8 cellular contexts compared by ENCODE assay signal in the genomic region with DNA sequence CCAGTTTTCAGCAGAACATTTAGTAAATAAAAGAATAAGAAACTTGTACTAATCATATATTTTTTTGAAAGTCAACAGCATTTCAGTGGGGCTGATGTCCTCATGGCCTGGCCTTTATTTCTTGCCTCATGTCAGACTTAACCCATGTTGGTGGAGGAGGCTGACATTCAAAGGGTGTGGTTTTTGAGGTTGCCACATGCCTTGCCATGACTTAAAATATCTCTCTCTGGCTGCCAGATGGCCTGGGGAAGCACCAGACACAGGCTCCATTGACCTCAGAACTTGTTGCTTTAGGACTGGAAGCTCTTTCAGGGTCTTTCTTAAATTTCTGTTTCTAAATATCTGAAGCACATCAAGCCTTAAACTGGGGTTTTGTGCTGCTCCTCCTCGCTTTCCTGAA. TPM values are rescaled to one million over a fixed set of nuclear protein-coding genes. Genes with fewer than 3 reads are reported as not detected.
A peak's percentile ranks its signal among the peaks of the same experiment; 100 is the strongest.
DNase-seq lines count a peak whose midpoint lies in the region; ATAC-seq and TF ChIP-seq lines count a peak whose summit lies in the region.

No MANE protein-coding gene starts in this region.

- peaks cover 9% of the 10 kb centered on the region for H3K9me3 Mint-ChIP-seq in activated naive CD8-positive, alpha-beta T cell (ENCODE audit: low read depth)
- H3K9me3 Mint-ChIP-seq in stimulated activated effector memory CD8-positive, alpha-beta T cell treated with anti-CD3 and anti-CD28 coated beads, Interleukin-12 subunit alpha, Interleukin-12 subunit beta, amount 100 ng/mL, for 72 hours, result peaks cover 3% of the 10 kb centered on the region
- H3K9me3 Mint-ChIP-seq in nephron progenitor cell, result peaks cover 6% of the 10 kb centered on the region

- H3K27me3 ChIP-seq in stomach, result no peaks in the 10 kb centered on the region
- no peaks in the 10 kb centered on the region for H3K27me3 ChIP-seq in thyroid gland

- H3K27ac ChIP-seq in stomach (no peak overlapping the region), thyroid gland (no peak overlapping the region)

- H3K4me3 Mint-ChIP-seq in activated naive CD8-positive, alpha-beta T cell, result peak overlapping the region; percentile 40
- peak overlapping the region; percentile 14 for H3K4me3 Mint-ChIP-seq in stimulated activated effector memory CD8-positive, alpha-beta T cell treated with anti-CD3 and anti-CD28 coated beads, Interleukin-12 subunit alpha, Interleukin-12 subunit beta, amount 100 ng/mL, for 72 hours
- H3K4me3 Mint-ChIP-seq in nephron progenitor cell, result no peak overlapping the region

- whole genome bisulfite sequencing in stomach, 5 donors, result 88 to 96% (median 93%) methylated on average over 1 of the region's 1 CpG
- 89 to 97% methylated on average over 1 of the region's 1 CpG for WGBS in thyroid gland, 2 donors

- H3K4me3 ChIP-seq in stomach (no peak overlapping the region), thyroid gland (replicated peaks in 1 of 3) (no peak overlapping the region)

- TF ChIP-seq POLR2A in stomach (IDR thresholded peaks at IDR 0.05) (no peak), thyroid gland (IDR thresholded peaks at IDR 0.05) (no peak)

- no peaks in the 10 kb centered on the region for H3K27me3 Mint-ChIP-seq in activated naive CD8-positive, alpha-beta T cell
- no peaks in the 10 kb centered on the region for H3K27me3 Mint-ChIP-seq in nephron progenitor cell (ENCODE audit: low read depth, poor library complexity)

- ATAC-seq in GM21423 (IDR thresholded peaks at IDR 0.05; ENCODE audit: unreplicated experiment), result peak; percentile 99
- ATAC-seq in HG03565 (IDR thresholded peaks at IDR 0.05; ENCODE audit: unreplicated experiment), result peak; percentile 97
- ATAC-seq in stimulated activated effector memory CD8-positive, alpha-beta T cell treated with anti-CD3 and anti-CD28 coated beads, Interleukin-12 subunit alpha, Interleukin-12 subunit beta, amount 100 ng/mL, for 72 hours, result peak; percentile 99

- no peak for TF ChIP-seq CTCF in GM13976 (IDR thresholded peaks at IDR 0.05; ENCODE audit: borderline replicate concordance, control extremely low read depth, extremely low read depth, insufficient read depth, missing control alignments)
- no peak for TF ChIP-seq CTCF in stomach (IDR thresholded peaks at IDR 0.05)
- no peak for TF ChIP-seq CTCF in thyroid gland (IDR thresholded peaks at IDR 0.05)
- no peak for TF ChIP-seq CTCF in nephron progenitor cell (IDR thresholded peaks at IDR 0.05)

- DNase-seq in GM13976 (ENCODE audit: low spot score), result peak; percentile 44
- DNase-seq in stimulated activated effector memory CD8-positive, alpha-beta T cell treated with anti-CD3 and anti-CD28 coated beads, Interleukin-12 subunit alpha, Interleukin-12 subunit beta, amount 100 ng/mL, for 72 hours (ENCODE audit: low spot score in 2 of 2), result peak; percentile 11 to 59
- DNase-seq in stomach, result no peak
- no peak for DNase-seq in thyroid gland
- DNase-seq in nephron progenitor cell, result no peak

- H3K4me1 Mint-ChIP-seq in activated naive CD8-positive, alpha-beta T cell (ENCODE audit: low read depth), result peaks cover 32% of the 10 kb centered on the region
- H3K4me1 Mint-ChIP-seq in stimulated activated effector memory CD8-positive, alpha-beta T cell treated with anti-CD3 and anti-CD28 coated beads, Interleukin-12 subunit alpha, Interleukin-12 subunit beta, amount 100 ng/mL, for 72 hours, result peaks cover 29% of the 10 kb centered on the region
- H3K4me1 Mint-ChIP-seq in nephron progenitor cell, result no peaks in the 10 kb centered on the region

- H3K4me1 ChIP-seq in stomach (no peaks in the 10 kb centered on the region), thyroid gland (no peaks in the 10 kb centered on the region)

- H3K27ac Mint-ChIP-seq in activated naive CD8-positive, alpha-beta T cell, result peak overlapping the region; percentile 58
- H3K27ac Mint-ChIP-seq in stimulated activated effector memory CD8-positive, alpha-beta T cell treated with anti-CD3 and anti-CD28 coated beads, Interleukin-12 subunit alpha, Interleukin-12 subunit beta, amount 100 ng/mL, for 72 hours, result peak overlapping the region; percentile 17
- H3K27ac Mint-ChIP-seq in nephron progenitor cell, result no peak overlapping the region

- intact Hi-C loops in stomach (cut with DNase I; ENCODE audit: low total_unique reads), result no loop called here
- intact Hi-C loops in thyroid gland (cut with DNase I), result no loop called here

- no peaks in the 10 kb centered on the region for H3K36me3 ChIP-seq in stomach
- no peaks in the 10 kb centered on the region for H3K36me3 ChIP-seq in thyroid gland

- H3K36me3 Mint-ChIP-seq in activated naive CD8-positive, alpha-beta T cell, result no peaks in the 10 kb centered on the region
- H3K36me3 Mint-ChIP-seq in stimulated activated effector memory CD8-positive, alpha-beta T cell treated with anti-CD3 and anti-CD28 coated beads, Interleukin-12 subunit alpha, Interleukin-12 subunit beta, amount 100 ng/mL, for 72 hours, result no peaks in the 10 kb centered on the region
- peaks cover 6% of the 10 kb centered on the region for H3K36me3 Mint-ChIP-seq in nephron progenitor cell (ENCODE audit: low read depth)

- TF ChIP-seq EP300 in stomach (IDR thresholded peaks at IDR 0.05), result no peak

- H3K9me3 ChIP-seq in stomach, result no peaks in the 10 kb centered on the region
- H3K9me3 ChIP-seq in thyroid gland, result no peaks in the 10 kb centered on the region

- in situ Hi-C loops in GM13976 (cut with MboI; ENCODE audit: low sequenced_read_pairs, unreplicated experiment), result loop anchor here (25.0 kb wide), 1 partner anchor 187 kb away; no protein-coding TSS in a partner anchor

RNA-seq across cellular contexts. Expression of a gene that starts 32.5 kb away (rescaled TPM):
- 1 to 10 TPM in 2 of 5 donors, under 1 TPM in 1, not detected in 2; 0.29 to 4.4 (median 2.9) TPM for total RNA-seq in stomach
- polyA plus RNA-seq in stomach, result under 1 TPM; 0.15 to 0.25 (median 0.23) TPM
- total RNA-seq in thyroid gland, result 1 to 10 TPM in 1 of 4 donors, under 1 TPM in 3; 0.20 to 1.3 (median 0.51) TPM

Comparison
In these comparisons a context has a peak if more than half of its experiments do, and no peak if none do; other contexts are left out.
1. DNase-seq: peak in GM13976 (single experiment) and stimulated activated effector memory CD8-positive, alpha-beta T cell treated with anti-CD3 and anti-CD28 coated beads, Interleukin-12 subunit alpha, Interleukin-12 subunit beta, amount 100 ng/mL, for 72 hours (2 of 2); none in stomach (single experiment), thyroid gland (0 of 2) and nephron progenitor cell (single experiment).
2. Peak in every context shown above with its lines, with median percentiles within 50 percentile points of each other: ATAC-seq.